ENCODE assay signal across 4 cellular contexts in the genomic region with DNA sequence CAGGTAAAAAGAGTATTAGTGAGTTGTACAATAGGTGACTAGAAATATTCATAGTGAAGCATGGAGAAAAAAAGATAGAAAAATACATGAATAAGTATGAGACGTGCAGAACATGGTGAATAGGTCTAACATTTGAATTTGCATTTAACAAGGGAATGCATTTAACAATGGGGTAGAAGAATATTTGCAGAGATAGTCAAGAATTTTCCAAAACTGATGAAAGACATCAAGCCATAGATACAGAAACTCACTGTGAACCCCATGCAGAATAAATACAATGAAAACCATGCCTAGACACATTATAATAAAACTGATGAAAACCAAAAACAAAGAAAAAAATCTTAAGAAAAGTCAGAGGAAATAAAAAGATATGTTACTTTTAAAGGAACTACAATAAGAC.
"Had no signal": no experiment of that assay in that cellular context is flagged by ENCODE, and none has a peak within 500 bp of the region (broad histone marks: within the 10 kb centered on the region; RNA-seq: fewer than 3 reads in every experiment).

No MANE protein-coding gene starts in this region.

- H3K4me1 ChIP-seq: HAP-1 had no signal

- H3K36me3 ChIP-seq: HAP-1 had no signal

- H3K4me3 ChIP-seq: GM23248, GM23338, HAP-1 had no signal

- ATAC-seq: GM23338, HCT116 had no signal

- H3K27ac ChIP-seq: GM23248 had no signal

- H3K9me3 ChIP-seq: HAP-1 had no signal
